Comparison of ENCODE assay signal across 8 cellular contexts in the genomic region with DNA sequence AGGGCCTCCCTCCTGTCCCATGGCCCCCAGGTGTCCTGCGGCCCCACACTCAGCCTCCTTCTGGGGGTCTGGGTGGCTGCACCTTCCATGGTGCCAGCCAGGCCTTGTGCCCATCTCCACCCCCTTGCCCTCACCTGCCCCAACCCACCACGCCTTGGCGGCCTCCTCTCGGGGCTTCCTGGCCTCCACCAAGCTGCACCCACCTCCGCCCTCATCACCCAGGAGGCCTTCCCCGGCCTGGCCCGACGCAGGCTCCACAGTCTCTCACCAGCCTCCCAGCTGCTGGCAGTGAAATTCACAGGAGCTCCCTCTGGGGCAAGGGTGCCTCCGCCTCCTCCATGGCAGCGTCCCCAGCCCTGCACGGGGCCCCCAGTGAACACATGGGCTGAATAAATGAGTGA. TPM values are rescaled to one million over a fixed set of nuclear protein-coding genes. Genes with fewer than 3 reads are reported as not detected.
DNase-seq lines count a peak whose midpoint lies in the region; ATAC-seq and TF ChIP-seq lines count a peak whose summit lies in the region.

No MANE protein-coding gene starts in this region.

- no peak for TF ChIP-seq CTCF in Calu3 (IDR thresholded peaks at IDR 0.05; ENCODE audit: unreplicated experiment)
- no peak for TF ChIP-seq CTCF in VCaP (conservative IDR thresholded peaks at IDR 0.05)
- TF ChIP-seq CTCF in psoas muscle (IDR thresholded peaks at IDR 0.05): no peak

- peaks cover 22% of the 10 kb centered on the region for H3K4me1 ChIP-seq in psoas muscle

- BruUV-seq in Calu3 (replicated peaks; lab: Mats Ljungman, UMichigan): no TSS peak

- intact Hi-C loops in Calu3 (cut with micrococcal nuclease; ENCODE audit: unreplicated experiment) (no loop called here), cardiac septum (cut with DNase I) (loop anchor here (5.0 kb wide), 1 partner anchor 59 kb away; no protein-coding TSS in a partner anchor), psoas muscle (cut with DNase I) (loop anchor here in 1 of 2 donors (5.0 kb wide), 1 partner anchor 299 kb away; no protein-coding TSS in a partner anchor)

- H3K4me3 Mint-ChIP-seq in Calu3 (ENCODE audit: low read depth, unreplicated experiment): peak overlapping the region; percentile 89

- no peaks in the 10 kb centered on the region for H3K27me3 ChIP-seq in psoas muscle (ENCODE audit: insufficient read depth in 3 of 3, low read length in 2 of 3)

- peaks cover 2% of the 10 kb centered on the region for H3K4me1 Mint-ChIP-seq in Calu3 (ENCODE audit: low read depth, unreplicated experiment)

- ATAC-seq in psoas muscle (peak in 2 of 4 donors; percentile 1), HG02623 (IDR thresholded peaks at IDR 0.05; ENCODE audit: unreplicated experiment) (no peak)

- CTCF ChIA-PET in Calu3 (lab: Charles Lee): interaction anchor here (0.9 to 2.8 kb wide), 3 partner anchors 24 to 104 kb away, joined by 5 to 20 read pairs (median 12); no protein-coding TSS in a partner anchor

- H3K4me3 ChIP-seq in psoas muscle: peak overlapping the region; percentile 84

- no peaks in the 10 kb centered on the region for H3K9me3 Mint-ChIP-seq in Calu3 (ENCODE audit: low read depth, unreplicated experiment)

- no peaks in the 10 kb centered on the region for H3K27me3 Mint-ChIP-seq in Calu3 (ENCODE audit: unreplicated experiment)

- H3K27ac Mint-ChIP-seq in Calu3 (ENCODE audit: unreplicated experiment): peak overlapping the region; percentile 55

- DNase-seq in Calu3 (no peak), cardiac septum (ENCODE audit: low spot score) (peak; percentile 70), psoas muscle (peak; percentile 30 to 64), HT-29 (ENCODE audit: low spot score) (no peak), HK-2 (ENCODE audit: unreplicated experiment) (no peak)
- DNase-seq in stimulated activated CD4-positive, alpha-beta T cell treated with anti-CD3 and anti-CD28 coated beads, Interleukin-12 subunit alpha, Interleukin-12 subunit beta, amount 100 ng/mL, for 4 hours: no peak

- no peaks in the 10 kb centered on the region for H3K36me3 ChIP-seq in psoas muscle (ENCODE audit: insufficient read depth in 1 of 2, low read depth in 1 of 2)

- H3K9me3 ChIP-seq in psoas muscle: peaks cover 7% of the 10 kb centered on the region

- H3K36me3 Mint-ChIP-seq in Calu3 (ENCODE audit: insufficient read depth, unreplicated experiment): peaks cover 35% of the 10 kb centered on the region

- 46 to 52% (median 50%) methylated on average over 11 of the region's 11 CpGs for WGBS in psoas muscle, 3 donors

- H3K27ac ChIP-seq in VCaP (peak overlapping the region; percentile 74), psoas muscle (peak overlapping the region; percentile 96)

RNA-seq across cellular contexts. Expression of a gene that starts 35.9 kb away (rescaled TPM):
- total RNA-seq in Calu3 (2022): 97.0 and 100.0 TPM in 2 replicates
- not detected for total RNA-seq in cardiac septum
- not detected for total RNA-seq in psoas muscle
- under 1 TPM in 1 of 3 donors, not detected in 2; 0.05 TPM for polyA plus RNA-seq in psoas muscle
- total RNA-seq in HT-29 (2014; rRNA removed; shearing (Covaris generic)): 17.4 and 31.4 TPM in 2 replicates

Comparison
In these comparisons a context has a peak if more than half of its experiments do, and no peak if none do; other contexts are left out.
1. DNase-seq: peak in cardiac septum (single experiment) and psoas muscle (2 of 2); none in Calu3 (single experiment), HT-29 (single experiment), HK-2 (single experiment) and stimulated activated CD4-positive, alpha-beta T cell treated with anti-CD3 and anti-CD28 coated beads, Interleukin-12 subunit alpha, Interleukin-12 subunit beta, amount 100 ng/mL, for 4 hours (single experiment).
2. RNA of a gene that starts 35.9 kb away (total RNA-seq): 97.0 to 100.0 TPM in Calu3 and 17.4 to 31.4 TPM in HT-29; not detected in cardiac septum (single experiment) and not detected in psoas muscle; every median in the first group is over 10 times any median in the second.